9 cellular contexts compared by ENCODE assay signal in genomic region chr17:72118588-72119279, GRCh38. TPM values are rescaled to one million over a fixed set of nuclear protein-coding genes. Genes with fewer than 3 reads are reported as not detected.
DNase-seq lines count a peak whose midpoint lies in the region; ATAC-seq lines count a peak whose summit lies in the region.
"Had no signal": no experiment of that assay in that cellular context is flagged by ENCODE, and none has a peak within 500 bp of the region (broad histone marks: within the 10 kb centered on the region; RNA-seq: fewer than 3 reads in every experiment).

No MANE protein-coding gene starts in this region.

- peaks cover 30% of the 10 kb centered on the region for H3K4me1 ChIP-seq in iPS-18a (ENCODE audit: control insufficient read depth, low read depth, low read length)

- H3K4me3 ChIP-seq in iPS-18a (ENCODE audit: low read length) = peak overlapping the region; percentile 85
- peak overlapping the region in 5 of 7 experiments; percentile 8 to 69 (median 30) for H3K4me3 ChIP-seq in skin epidermis

- H3K36me3 ChIP-seq in iPS-18a (ENCODE audit: control insufficient read depth, low read depth, low read length) = no peaks in the 10 kb centered on the region

- H3K27me3 ChIP-seq in iPS-18a (ENCODE audit: control insufficient read depth, insufficient read depth, low read length) = peaks cover 77% of the 10 kb centered on the region

- H3K27ac ChIP-seq in iPS-18a (ENCODE audit: low read length) = no peak overlapping the region
- H3K27ac ChIP-seq in skin epidermis = peak overlapping the region in 12 of 21 experiments; percentile 15 to 84 (median 77)

- H3K9me3 ChIP-seq in iPS-18a (ENCODE audit: control insufficient read depth, low read depth, low read length) = no peaks in the 10 kb centered on the region

- no peak overlapping the region for H3K9ac ChIP-seq in iPS-18a (ENCODE audit: low read length)

- DNase-seq in CMK (ENCODE audit: low read depth) (peak; percentile 4), H4 (ENCODE audit: low spot score) (peak; percentile 73), NCI-H748 (lab: John Stamatoyannopoulos, UW; ENCODE audit: unreplicated experiment) (peak; percentile 87), brain pericyte (ENCODE audit: low read depth, low spot score) (peak; percentile 43)
- no peak for DNase-seq in activated CD4-positive, CD25-positive, alpha-beta regulatory T cell (lab: John Stamatoyannopoulos, UW)

- ATAC-seq in GM18517 (IDR thresholded peaks at IDR 0.05; ENCODE audit: unreplicated experiment) = no peak
- ATAC-seq: stimulated activated naive CD8-positive, alpha-beta T cell treated with anti-CD3 and anti-CD28 coated beads, Interleukin-15, amount 100 ng/mL, for 72 hours had no signal

RNA-seq across cellular contexts. Expression of gene SOX9, which starts 2.1 kb away (rescaled TPM):
- total RNA-seq in H4 (2014; rRNA removed; shearing (Covaris generic)) = 13.9 and 15.8 TPM in 2 replicates

Comparison
In these comparisons a context has a peak if more than half of its experiments do, and no peak if none do; other contexts are left out.
1. DNase-seq: peak in CMK (single experiment), H4 (single experiment), NCI-H748 (single experiment) and brain pericyte (single experiment); none in activated CD4-positive, CD25-positive, alpha-beta regulatory T cell (0 of 4).